Comparison of ENCODE assay signal across 13 cellular contexts in genomic region chr1:172870901-172871606, GRCh38.
A peak's percentile ranks its signal among the peaks of the same experiment; 100 is the strongest.
DNase-seq lines count a peak whose midpoint lies in the region; ATAC-seq and TF ChIP-seq lines count a peak whose summit lies in the region.
"Had no signal": no experiment of that assay in that cellular context is flagged by ENCODE, and none has a peak within 500 bp of the region (broad histone marks: within the 10 kb centered on the region; RNA-seq: fewer than 3 reads in every experiment).

No MANE protein-coding gene starts in this region.

- POLR2A ChIA-PET in activated B cell treated with CpG ODN at 0.5 μM for 24 hours (lab: Charles Lee) = no interaction called here

- intact Hi-C loops in activated B cell treated with CpG ODN at 0.5 μM for 24 hours (cut with micrococcal nuclease) = no loop called here

- no peak overlapping the region for H3K4me3 Mint-ChIP-seq in activated B cell treated with CpG ODN at 0.5 μM for 24 hours
- no peak overlapping the region for H3K4me3 Mint-ChIP-seq in endothelial cell (ENCODE audit: unreplicated experiment)
- no peak overlapping the region for H3K4me3 Mint-ChIP-seq in nephron progenitor cell

- TF ChIP-seq CTCF in activated B cell treated with CpG ODN at 0.5 μM for 24 hours (IDR thresholded peaks at IDR 0.05) (no peak), endothelial cell (IDR thresholded peaks at IDR 0.05; ENCODE audit: unreplicated experiment) (no peak), nephron progenitor cell (IDR thresholded peaks at IDR 0.05) (no peak)

- no peaks in the 10 kb centered on the region for H3K9me3 Mint-ChIP-seq in activated B cell treated with CpG ODN at 0.5 μM for 24 hours
- no peaks in the 10 kb centered on the region for H3K9me3 Mint-ChIP-seq in endothelial cell (ENCODE audit: unreplicated experiment)
- no peaks in the 10 kb centered on the region for H3K9me3 Mint-ChIP-seq in nephron progenitor cell
- H3K9me3 Mint-ChIP-seq: activated T-helper 2 cell treated with anti-CD3 and anti-CD28 coated beads, Interferon-gamma antibody, Interleukin-2, Interleukin-4, amounts not matched to agents 10 μg/mL and 5 μg/mL and 100 μg/mL, durations not matched to agents 14 hours and 24 hours and 36 hours had no signal

- H3K27me3 Mint-ChIP-seq in activated B cell treated with CpG ODN at 0.5 μM for 24 hours (no peaks in the 10 kb centered on the region), endothelial cell (ENCODE audit: unreplicated experiment) (no peaks in the 10 kb centered on the region), nephron progenitor cell (ENCODE audit: low read depth, poor library complexity) (peaks cover 13% of the 10 kb centered on the region)

- H3K27ac Mint-ChIP-seq in activated B cell treated with CpG ODN at 0.5 μM for 24 hours (peak overlapping the region; percentile 37), endothelial cell (ENCODE audit: unreplicated experiment) (no peak overlapping the region), nephron progenitor cell (no peak overlapping the region)
- H3K27ac Mint-ChIP-seq: activated T-helper 2 cell treated with anti-CD3 and anti-CD28 coated beads, Interferon-gamma antibody, Interleukin-2, Interleukin-4, amounts not matched to agents 10 μg/mL and 5 μg/mL and 100 μg/mL, durations not matched to agents 14 hours and 24 hours and 36 hours had no signal

- CTCF ChIA-PET in activated B cell treated with CpG ODN at 0.5 μM for 24 hours (lab: Charles Lee) = no interaction called here

- H3K36me3 Mint-ChIP-seq in activated B cell treated with CpG ODN at 0.5 μM for 24 hours (ENCODE audit: low read depth) = no peaks in the 10 kb centered on the region
- no peaks in the 10 kb centered on the region for H3K36me3 Mint-ChIP-seq in endothelial cell (ENCODE audit: low read depth, unreplicated experiment)
- H3K36me3 Mint-ChIP-seq in nephron progenitor cell (ENCODE audit: low read depth) = no peaks in the 10 kb centered on the region

- H3K4me1 Mint-ChIP-seq in activated B cell treated with CpG ODN at 0.5 μM for 24 hours (peaks cover 20% of the 10 kb centered on the region), endothelial cell (ENCODE audit: unreplicated experiment) (no peaks in the 10 kb centered on the region), nephron progenitor cell (no peaks in the 10 kb centered on the region)

- ATAC-seq in activated B cell treated with CpG ODN at 0.5 μM for 24 hours (ENCODE audit: low read depth) (peak; percentile 58), GM18520 (IDR thresholded peaks at IDR 0.05; ENCODE audit: unreplicated experiment) (no peak)

- DNase-seq in EH (ENCODE audit: low read depth) (peak; percentile 62), HCEC 1CT (peak; percentile 51), activated B cell treated with CpG ODN at 0.5 μM for 24 hours (no peak), kidney tubule cell (ENCODE audit: low spot score) (peak; percentile 67), endothelial cell (ENCODE audit: low spot score) (no peak), SKM-1 (lab: John Stamatoyannopoulos, UW; ENCODE audit: unreplicated experiment) (no peak), nephron progenitor cell (no peak)
- DNase-seq: NCI-H1105; NCI-H526; SJCRH30; stimulated activated CD4-positive, alpha-beta T cell treated with anti-CD3 and anti-CD28 coated beads, Interleukin-4, amount 100 ng/mL, for 1 hour had no signal

Comparison
In these comparisons a context has a peak if more than half of its experiments do, and no peak if none do; other contexts are left out.
1. DNase-seq: peak in EH (single experiment), HCEC 1CT (single experiment) and kidney tubule cell (single experiment); none in activated B cell treated with CpG ODN at 0.5 μM for 24 hours (single experiment), endothelial cell (single experiment), SKM-1 (single experiment) and nephron progenitor cell (single experiment).